20 cellular contexts compared by ENCODE assay signal in the genomic region with DNA sequence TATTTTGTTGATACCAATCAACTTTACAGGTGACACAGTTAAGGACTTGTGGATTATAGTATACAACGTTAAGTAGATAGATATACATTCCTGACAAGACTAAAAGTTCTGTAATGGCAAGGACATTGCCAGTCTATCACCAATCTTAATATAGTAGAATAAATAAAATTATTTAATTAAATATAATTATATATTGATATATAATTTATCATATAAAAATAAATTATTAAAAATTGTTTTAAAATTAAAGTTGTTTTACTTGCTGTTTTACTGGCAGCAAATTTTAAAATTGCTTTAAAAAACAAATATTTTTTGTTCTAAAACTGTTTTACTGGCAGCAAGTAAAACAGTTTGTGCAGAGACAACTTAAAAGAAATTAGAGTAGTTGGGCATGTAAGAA. TPM values are rescaled to one million over a fixed set of nuclear protein-coding genes. Genes with fewer than 3 reads are reported as not detected.
A peak's percentile ranks its signal among the peaks of the same experiment; 100 is the strongest.
DNase-seq lines count a peak whose midpoint lies in the region; FAIRE-seq lines count a peak whose summit lies in the region.
"Had no signal": no experiment of that assay in that cellular context is flagged by ENCODE, and none has a peak within 500 bp of the region (broad histone marks: within the 10 kb centered on the region; RNA-seq: fewer than 3 reads in every experiment).

No MANE protein-coding gene starts in this region.

- no peak for DNase-seq in RCC 7860 (ENCODE audit: low spot score)
- DNase-seq in effector CD4-positive, alpha-beta T cell, result no peak
- no peak for DNase-seq in HCEC 1CT
- no peak for DNase-seq in SK-N-DZ (ENCODE audit: low spot score)
- DNase-seq in NCI-H187 treated with DMSO at 0.1 percent for 48 hours (lab: John Stamatoyannopoulos, UW), result no peak
- DNase-seq: 8988T; C1 segment of cervical spinal cord; Calu3; CD4-positive, alpha-beta memory T cell; COR-L47; DMS153; DND-41; GDM1; GM23248; H7 had no signal

- FAIRE-seq in G401.6 (lab: Jason Lieb, UNC) (peak; percentile 68), RCC 7860 (lab: Jason Lieb, UNC) (peak; percentile 30), colon (lab: Jason Lieb, UNC) (peak; percentile 28)
- FAIRE-seq: GM12878, GM19239, H1 had no signal

RNA-seq across cellular contexts. Expression of a gene that starts 18.7 kb away (rescaled TPM):
- polyA plus RNA-seq in SK-N-DZ (2014; cell fraction: cytosol; rRNA removed), result not detected in 2 replicates
- not detected in 2 replicates for polyA plus RNA-seq in SK-N-DZ (2014; cell fraction: nucleus; rRNA removed)
- polyA plus RNA-seq: H1 had no signal
